8 cellular contexts compared by ENCODE assay signal in the genomic region with DNA sequence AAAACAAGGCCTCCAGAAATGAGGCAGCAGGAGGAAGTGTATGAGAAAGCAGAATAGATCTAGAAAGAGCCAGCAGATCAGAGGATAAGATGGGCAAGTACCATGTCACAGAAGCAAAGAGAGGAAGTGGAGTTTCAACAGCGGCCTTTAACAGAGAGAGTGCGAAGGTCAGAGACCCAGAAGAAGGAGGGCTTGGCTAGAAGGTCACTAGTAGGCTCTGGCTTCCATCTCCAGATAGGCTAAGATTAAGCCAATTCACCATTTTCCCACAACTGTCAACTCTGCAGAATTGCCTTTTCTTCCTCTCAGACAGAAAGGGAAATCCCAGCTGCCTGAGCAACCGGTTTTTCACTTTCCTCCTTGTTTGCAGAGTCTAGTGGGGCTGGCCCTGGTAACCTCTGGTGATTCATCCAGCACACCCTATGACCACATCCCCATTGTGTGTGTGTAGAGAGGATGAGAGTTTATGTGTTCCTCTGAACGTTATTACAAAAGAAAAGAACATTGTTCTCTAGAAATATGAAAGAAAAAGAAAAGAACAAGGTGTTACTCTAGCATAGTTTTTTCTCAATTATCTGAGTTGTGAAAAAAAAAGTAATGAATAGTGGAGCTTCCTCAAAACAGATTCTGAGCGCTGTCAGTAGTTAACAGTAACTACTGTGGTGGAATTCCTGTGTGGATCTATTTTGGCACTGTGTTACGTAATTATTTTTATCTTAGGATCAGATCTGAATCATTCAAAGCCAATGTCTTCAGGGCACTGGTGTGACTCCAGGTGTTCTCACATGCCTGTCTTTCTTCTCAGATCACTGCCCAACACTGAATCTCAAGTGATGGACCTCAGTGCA.
DNase-seq lines count a peak whose midpoint lies in the region; ATAC-seq and TF ChIP-seq lines count a peak whose summit lies in the region.

No MANE protein-coding gene starts in this region.

- ATAC-seq in GM19324 (IDR thresholded peaks at IDR 0.05; ENCODE audit: low FRiP score, unreplicated experiment) (peak; percentile 96), HG03432 (IDR thresholded peaks at IDR 0.05; ENCODE audit: unreplicated experiment) (peak; percentile 99)

- H3K4me3 ChIP-seq in astrocyte of the spinal cord (ENCODE audit: low read depth, low read length) = no peak overlapping the region

- DNase-seq in AG08395 (ENCODE audit: low spot score) = peak; percentile 81
- DNase-seq in SW 1271 (lab: John Stamatoyannopoulos, UW) = peak; percentile 79 to 95
- DNase-seq in astrocyte of the spinal cord (ENCODE audit: low read depth, low spot score) = peak; percentile 95
- DNase-seq in left kidney (ENCODE audit: low read depth, low spot score) = peak; percentile 23
- peak; percentile 76 for DNase-seq in stimulated activated CD4-positive, alpha-beta T cell treated with anti-CD3 and anti-CD28 coated beads, Interleukin-4, amount 100 ng/mL, for 24 hours
- no peak for DNase-seq in effector CD4-positive, alpha-beta T cell

- in situ Hi-C loops in astrocyte of the spinal cord (cut with HindIII; ENCODE audit: low sequenced_read_pairs) = no loop called here

- TF ChIP-seq CTCF in astrocyte of the spinal cord (IDR thresholded peaks at IDR 0.05; ENCODE audit: low read depth, low read length) = no peak
